ENCODE assay signal across 12 cellular contexts in genomic region chr6:35474129-35474977, GRCh38.
DNase-seq lines count a peak whose midpoint lies in the region; ATAC-seq and TF ChIP-seq lines count a peak whose summit lies in the region.
"Had no signal": no experiment of that assay in that cellular context is flagged by ENCODE, and none has a peak within 500 bp of the region (broad histone marks: within the 10 kb centered on the region; RNA-seq: fewer than 3 reads in every experiment).

No MANE protein-coding gene starts in this region.

- no peak for ATAC-seq in central memory CD8-positive, alpha-beta T cell (replicated peaks; ENCODE audit: extremely low read depth, poor library complexity, severe bottlenecking)
- peak; percentile 15 to 23 for ATAC-seq in stimulated activated naive B cell treated with anti-CD40 and anti-IgM and Interleukin-4, amounts not matched to agents 10 μg/mL and 1 μg/mL and 100 μg/mL, for 72 hours (replicated peaks)
- no peak for ATAC-seq in GM21526 (IDR thresholded peaks at IDR 0.05; ENCODE audit: low FRiP score, unreplicated experiment)
- ATAC-seq: naive thymus-derived CD8-positive, alpha-beta T cell had no signal

- no peak overlapping the region for H3K4me3 Mint-ChIP-seq in activated naive CD4-positive, alpha-beta T cell treated with anti-CD3 and anti-CD28 coated beads, Interleukin-2, amount 10 ng/mL, durations not matched to agents 7 days and 5 days
- H3K4me3 Mint-ChIP-seq in central memory CD8-positive, alpha-beta T cell: no peak overlapping the region
- peak overlapping the region in 1 of 2 donors; percentile 24 for H3K4me3 Mint-ChIP-seq in stimulated activated naive B cell treated with anti-CD40 and anti-IgM and Interleukin-4, amounts not matched to agents 10 μg/mL and 1 μg/mL and 100 μg/mL, for 72 hours

- TF ChIP-seq POLR2A in NB4 (IDR thresholded peaks at IDR 0.05; ENCODE audit: extremely low read depth, insufficient read length): peak; percentile 36

- H3K27me3 Mint-ChIP-seq in activated naive CD4-positive, alpha-beta T cell treated with anti-CD3 and anti-CD28 coated beads, Interleukin-2, amount 10 ng/mL, durations not matched to agents 7 days and 5 days: peaks cover 10% of the 10 kb centered on the region
- H3K27me3 Mint-ChIP-seq in central memory CD8-positive, alpha-beta T cell: no peaks in the 10 kb centered on the region
- H3K27me3 Mint-ChIP-seq in stimulated activated naive B cell treated with anti-CD40 and anti-IgM and Interleukin-4, amounts not matched to agents 10 μg/mL and 1 μg/mL and 100 μg/mL, for 72 hours: no peaks in the 10 kb centered on the region
- H3K27me3 Mint-ChIP-seq: naive thymus-derived CD8-positive, alpha-beta T cell had no signal

- peak; percentile 4 for DNase-seq in activated naive CD4-positive, alpha-beta T cell treated with Interleukin-2 at 50 U/mL for 16 hours
- no peak for DNase-seq in activated naive CD4-positive, alpha-beta T cell treated with anti-CD3 and anti-CD28 coated beads, Interleukin-2, amount 10 ng/mL, durations not matched to agents 7 days and 5 days
- DNase-seq in NB4 (ENCODE audit: low read depth): peak; percentile 55
- no peak for DNase-seq in central memory CD8-positive, alpha-beta T cell (ENCODE audit: low spot score in 2 of 2)
- no peak for DNase-seq in stimulated activated naive B cell treated with anti-CD40 and anti-IgM and Interleukin-4, amounts not matched to agents 10 μg/mL and 1 μg/mL and 100 μg/mL, for 72 hours
- no peak for DNase-seq in 8988T
- no peak for DNase-seq in islet precursor cell
- DNase-seq: anterior cingulate cortex, NCI-H510A treated with DMSO at 0.1 percent for 48 hours had no signal

- peaks cover 30% of the 10 kb centered on the region for H3K4me1 Mint-ChIP-seq in activated naive CD4-positive, alpha-beta T cell treated with anti-CD3 and anti-CD28 coated beads, Interleukin-2, amount 10 ng/mL, durations not matched to agents 7 days and 5 days
- peaks cover 17% of the 10 kb centered on the region for H3K4me1 Mint-ChIP-seq in central memory CD8-positive, alpha-beta T cell
- H3K4me1 Mint-ChIP-seq in stimulated activated naive B cell treated with anti-CD40 and anti-IgM and Interleukin-4, amounts not matched to agents 10 μg/mL and 1 μg/mL and 100 μg/mL, for 72 hours: peaks cover 24 to 50% of the 10 kb centered on the region in 2 donors

- H3K9me3 Mint-ChIP-seq in activated naive CD4-positive, alpha-beta T cell treated with anti-CD3 and anti-CD28 coated beads, Interleukin-2, amount 10 ng/mL, durations not matched to agents 7 days and 5 days: no peaks in the 10 kb centered on the region
- no peaks in the 10 kb centered on the region for H3K9me3 Mint-ChIP-seq in central memory CD8-positive, alpha-beta T cell
- no peaks in the 10 kb centered on the region for H3K9me3 Mint-ChIP-seq in stimulated activated naive B cell treated with anti-CD40 and anti-IgM and Interleukin-4, amounts not matched to agents 10 μg/mL and 1 μg/mL and 100 μg/mL, for 72 hours
- H3K9me3 Mint-ChIP-seq: naive thymus-derived CD8-positive, alpha-beta T cell had no signal

- CTCF ChIA-PET in activated naive CD4-positive, alpha-beta T cell treated with anti-CD3 and anti-CD28 coated beads, Interleukin-2, amount 10 ng/mL, durations not matched to agents 7 days and 5 days (lab: Charles Lee): interaction anchor here (0.7 to 2.5 kb wide), 4 partner anchors 78 to 262 kb away, joined by 3 to 6 read pairs (median 4); partner anchors contain the start of genes ARMC12 and PPARD

- no peak overlapping the region for H3K27ac Mint-ChIP-seq in activated naive CD4-positive, alpha-beta T cell treated with anti-CD3 and anti-CD28 coated beads, Interleukin-2, amount 10 ng/mL, durations not matched to agents 7 days and 5 days
- H3K27ac Mint-ChIP-seq in central memory CD8-positive, alpha-beta T cell (ENCODE audit: low read depth): peak overlapping the region; percentile 61
- H3K27ac Mint-ChIP-seq in stimulated activated naive B cell treated with anti-CD40 and anti-IgM and Interleukin-4, amounts not matched to agents 10 μg/mL and 1 μg/mL and 100 μg/mL, for 72 hours: peak overlapping the region; percentile 71

- H3K36me3 Mint-ChIP-seq in activated naive CD4-positive, alpha-beta T cell treated with anti-CD3 and anti-CD28 coated beads, Interleukin-2, amount 10 ng/mL, durations not matched to agents 7 days and 5 days: peaks cover 33% of the 10 kb centered on the region
- peaks cover 32% of the 10 kb centered on the region for H3K36me3 Mint-ChIP-seq in central memory CD8-positive, alpha-beta T cell (ENCODE audit: insufficient read depth)
- H3K36me3 Mint-ChIP-seq in stimulated activated naive B cell treated with anti-CD40 and anti-IgM and Interleukin-4, amounts not matched to agents 10 μg/mL and 1 μg/mL and 100 μg/mL, for 72 hours: peaks cover 33 to 37% of the 10 kb centered on the region in 2 donors

- no peak for TF ChIP-seq CTCF in NB4 (IDR thresholded peaks at IDR 0.05; ENCODE audit: low read depth, low read length)

- no peak overlapping the region for H3K4me3 ChIP-seq in NB4 (ENCODE audit: low read depth, low read length)
- H3K4me3 ChIP-seq: BLaER1 treated with 17β-estradiol and CSF1 and Interleukin-3, amounts not matched to agents 10 nM and 100 nM had no signal

Comparison
In these comparisons a context has a peak if more than half of its experiments do, and no peak if none do; other contexts are left out.
1. DNase-seq: peak in activated naive CD4-positive, alpha-beta T cell treated with Interleukin-2 at 50 U/mL for 16 hours (single experiment) and NB4 (single experiment); none in activated naive CD4-positive, alpha-beta T cell treated with anti-CD3 and anti-CD28 coated beads, Interleukin-2, amount 10 ng/mL, durations not matched to agents 7 days and 5 days (single experiment), central memory CD8-positive, alpha-beta T cell (0 of 2), stimulated activated naive B cell treated with anti-CD40 and anti-IgM and Interleukin-4, amounts not matched to agents 10 μg/mL and 1 μg/mL and 100 μg/mL, for 72 hours (single experiment), 8988T (single experiment) and islet precursor cell (single experiment).
2. ATAC-seq: peak in stimulated activated naive B cell treated with anti-CD40 and anti-IgM and Interleukin-4, amounts not matched to agents 10 μg/mL and 1 μg/mL and 100 μg/mL, for 72 hours (2 of 2); none in central memory CD8-positive, alpha-beta T cell (single experiment) and GM21526 (single experiment).